ENCODE assay signal across 9 cellular contexts in genomic region chr17:19387921-19388521, GRCh38. TPM values are rescaled to one million over a fixed set of nuclear protein-coding genes. Genes with fewer than 3 reads are reported as not detected.
A peak's percentile ranks its signal among the peaks of the same experiment; 100 is the strongest.
DNase-seq lines count a peak whose midpoint lies in the region; ATAC-seq and TF ChIP-seq lines count a peak whose summit lies in the region.
"Had no signal": no experiment of that assay in that cellular context is flagged by ENCODE, and none has a peak within 500 bp of the region (broad histone marks: within the 10 kb centered on the region; RNA-seq: fewer than 3 reads in every experiment).

No MANE protein-coding gene starts in this region.

- H3K27ac Mint-ChIP-seq in H9, result peak overlapping the region; percentile 87 to 98 (median 95)
- H3K27ac Mint-ChIP-seq in WTC11, result peak overlapping the region; percentile 88
- H3K27ac Mint-ChIP-seq in T-cell, result no peak overlapping the region

- peak overlapping the region; percentile 66; the same call in 1 of the 2 replicates for H3K14ac ChIP-seq in H9 (ENCODE audit: insufficient read depth, low read length)

- H3K4me3 Mint-ChIP-seq in H9 (peak overlapping the region in 1 of 2 experiments; percentile 34; a peak in 1 of 5 replicates), WTC11 (peak overlapping the region; percentile 26), T-cell (no peak overlapping the region)

- H4K5ac ChIP-seq in H9 (ENCODE audit: insufficient read length, low read depth, low read length), result no peak overlapping the region

- H2BK120ac ChIP-seq in H9 (ENCODE audit: low read depth, low read length, poor library complexity, severe bottlenecking), result no peak overlapping the region

- H3K9me3 Mint-ChIP-seq in H9 (peaks cover 0 to 2% of the 10 kb centered on the region in 2 experiments; a peak in 1 of 5 replicates), WTC11 (no peaks in the 10 kb centered on the region), T-cell (no peaks in the 10 kb centered on the region)

- H2BK5ac ChIP-seq in H9 (ENCODE audit: insufficient read length, low read length), result no peak overlapping the region

- H3K27ac ChIP-seq in H9 (ENCODE audit: insufficient read length, low read depth, low read length) (no peak overlapping the region), right atrium auricular region (peak overlapping the region; percentile 87 to 98), smooth muscle cell (ENCODE audit: low read depth) (peak overlapping the region; percentile 91)

- H4K20me1 ChIP-seq in H9 (ENCODE audit: control insufficient read depth, insufficient read depth, insufficient read length) (no peaks in the 10 kb centered on the region), smooth muscle cell (ENCODE audit: low read depth) (peaks cover 20% of the 10 kb centered on the region)

- no peak overlapping the region for H3K4me3 ChIP-seq in right atrium auricular region
- H3K4me3 ChIP-seq in smooth muscle cell, result no peak overlapping the region

- H3K23ac ChIP-seq in H9 (ENCODE audit: insufficient read length, low read depth, low read length), result no peak overlapping the region

- DNase-seq in H9, result no peak
- no peak for DNase-seq in WTC11 (ENCODE audit: low spot score)
- DNase-seq in right atrium auricular region (ENCODE audit: low spot score), result no peak
- DNase-seq in smooth muscle cell (lab: John Stamatoyannopoulos, UW; ENCODE audit: unreplicated experiment), result no peak
- DNase-seq in T-cell, result no peak
- DNase-seq in NCI-H748 (lab: John Stamatoyannopoulos, UW; ENCODE audit: unreplicated experiment), result no peak
- no peak for DNase-seq in Kasumi-1 (lab: John Stamatoyannopoulos, UW)
- DNase-seq in activated CD4-positive, alpha-beta T cell treated with anti-CD3 and anti-CD28 coated beads for 48 hours, result no peak
- DNase-seq: NCI-H510A treated with DMSO at 0.1 percent for 48 hours had no signal

- ATAC-seq in WTC11, result no peak
- no peak for ATAC-seq in T-cell (replicated peaks in 1 of 4)

- peak overlapping the region; percentile 11 for H3K18ac ChIP-seq in H9 (ENCODE audit: insufficient read length, low read depth, low read length)

- H3K79me2 ChIP-seq in H9 (ENCODE audit: insufficient read depth, low read length), result no peaks in the 10 kb centered on the region
- H3K79me2 ChIP-seq in smooth muscle cell (ENCODE audit: low read depth), result no peaks in the 10 kb centered on the region

- H4K8ac ChIP-seq in H9 (replicated peaks; ENCODE audit: insufficient read length, low read depth, low read length), result no peak overlapping the region

- no peaks in the 10 kb centered on the region for H3K27me3 Mint-ChIP-seq in H9 (ENCODE audit: low read depth)
- H3K27me3 Mint-ChIP-seq in WTC11 (ENCODE audit: low read depth), result no peaks in the 10 kb centered on the region; the same call in 1 of the 2 replicates
- H3K27me3 Mint-ChIP-seq in T-cell, result peaks cover 0 to 4% of the 10 kb centered on the region in 2 donors

- no peak overlapping the region for H3K56ac ChIP-seq in H9 (ENCODE audit: insufficient read length, low read depth, low read length)

- H3K9me3 ChIP-seq in H9 (ENCODE audit: control insufficient read depth, low read depth, low read length), result no peaks in the 10 kb centered on the region
- no peaks in the 10 kb centered on the region for H3K9me3 ChIP-seq in right atrium auricular region
- no peaks in the 10 kb centered on the region for H3K9me3 ChIP-seq in smooth muscle cell (replicated peaks; ENCODE audit: low read depth)

- H3T11ph ChIP-seq in H9 (ENCODE audit: low read length), result no peak overlapping the region

- H2BK15ac ChIP-seq in H9 (ENCODE audit: low read depth, low read length), result no peak overlapping the region

- H3K36me3 Mint-ChIP-seq in H9 (ENCODE audit: insufficient read depth in 1 of 3, low read depth in 3 of 3) (peaks cover 15 to 25% (median 24%) of the 10 kb centered on the region in 3 experiments), WTC11 (peaks cover 18% of the 10 kb centered on the region), T-cell (peaks cover 14% of the 10 kb centered on the region)

- no peak overlapping the region for H2AFZ ChIP-seq in H9 (ENCODE audit: low read length)
- no peak overlapping the region for H2AFZ ChIP-seq in smooth muscle cell (ENCODE audit: low read depth)

- TF ChIP-seq CTCF in H9 (conservative IDR thresholded peaks at IDR 0.05), result no peak
- TF ChIP-seq CTCF in WTC11 (IDR thresholded peaks at IDR 0.05), result no peak
- TF ChIP-seq CTCF in right atrium auricular region (IDR thresholded peaks at IDR 0.05), result no peak
- TF ChIP-seq CTCF in smooth muscle cell (IDR thresholded peaks at IDR 0.05; ENCODE audit: borderline replicate concordance, insufficient read depth, poor library complexity, severe bottlenecking), result no peak

- no peak overlapping the region for H2BK20ac ChIP-seq in H9 (ENCODE audit: low read depth, low read length, poor library complexity, severe bottlenecking)

- CTCF ChIA-PET in WTC11 (lab: Charles Lee), result interaction anchor here (0.6 to 7.6 kb wide), 5 partner anchors 9 to 258 kb away, joined by 3 to 48 read pairs (median 16); partner anchors contain the start of genes B9D1 and MAPK7
- CTCF ChIA-PET in T-cell (lab: Charles Lee), result no interaction called here

- H3K36me3 ChIP-seq in right atrium auricular region (peaks cover 11% of the 10 kb centered on the region), smooth muscle cell (ENCODE audit: low read depth) (no peaks in the 10 kb centered on the region)

- no CpG with 5 or more reads among the region's 2 CpGs for WGBS in H9 (ENCODE audit: extremely low coverage, insufficient read length, low lambda C conversion rate)
- WGBS in smooth muscle cell (ENCODE audit: low lambda C conversion rate), result 66% methylated on average over 2 of the region's 2 CpGs

- H3K4ac ChIP-seq in H9 (ENCODE audit: low read depth, low read length), result no peak overlapping the region

- H3K4me1 ChIP-seq in H9 (ENCODE audit: insufficient read depth, low read length) (peaks cover 7% of the 10 kb centered on the region; the same call in 1 of the 2 replicates), right atrium auricular region (peaks cover 0 to 65% of the 10 kb centered on the region in 2 donors), smooth muscle cell (ENCODE audit: low read depth) (peaks cover 35% of the 10 kb centered on the region)

- H2AK5ac ChIP-seq in H9 (ENCODE audit: insufficient read length, low read length), result no peak overlapping the region

- H2BK12ac ChIP-seq in H9 (ENCODE audit: insufficient read length, low read depth, low read length), result no peak overlapping the region

- H3K4me2 ChIP-seq in H9 (ENCODE audit: insufficient read depth, insufficient read length, low read length) (no peak overlapping the region), smooth muscle cell (peak overlapping the region; percentile 84)

- H3K4me1 Mint-ChIP-seq in H9 (peaks cover 54 to 71% of the 10 kb centered on the region in 2 experiments), WTC11 (peaks cover 53% of the 10 kb centered on the region), T-cell (peaks cover 2 to 14% (median 7%) of the 10 kb centered on the region in 3 donors)

- H3K79me1 ChIP-seq in H9 (ENCODE audit: insufficient read depth, low read depth, low read length, poor library complexity, severe bottlenecking), result no peaks in the 10 kb centered on the region

- H3K23me2 ChIP-seq in H9 (ENCODE audit: insufficient read length, low read depth, low read length, poor library complexity, severe bottlenecking), result no peaks in the 10 kb centered on the region

- H3F3A ChIP-seq in smooth muscle cell (ENCODE audit: low read depth), result peaks cover 38% of the 10 kb centered on the region

- H3K27me3 ChIP-seq in H9 (ENCODE audit: insufficient read depth, low read length), result no peaks in the 10 kb centered on the region
- H3K27me3 ChIP-seq in right atrium auricular region, result no peaks in the 10 kb centered on the region
- H3K27me3 ChIP-seq in smooth muscle cell (ENCODE audit: low read depth), result no peaks in the 10 kb centered on the region

- no peak overlapping the region for H4K91ac ChIP-seq in H9 (ENCODE audit: insufficient read length, low read depth, low read length)

- POLR2A ChIA-PET in WTC11 (lab: Charles Lee) (interaction anchor here (1.9 to 2.6 kb wide), 2 partner anchors 10 kb away, joined by 9 to 14 read pairs; partner anchors contain the start of gene MAPK7), T-cell (lab: Charles Lee) (no interaction called here)

- no peak overlapping the region for H3K9ac ChIP-seq in H9 (ENCODE audit: extremely low read depth, insufficient read length, low read length)
- H3K9ac ChIP-seq in smooth muscle cell (ENCODE audit: low read depth), result peak overlapping the region; percentile 56

TF ChIP-seq in WTC11, 78 proteins besides CTCF, POLR2A, EP300 and RAD21:
- TF ChIP-seq RORB (CRISPR knock-in tag; IDR thresholded peaks at IDR 0.05) (0 out of 2 replicates have a peak, but pooled peaks have one; percentile 31), TP53 (CRISPR knock-in tag; IDR thresholded peaks at IDR 0.05) (peak; percentile 53; the same call in 1 of the 2 replicates), E2F5 (CRISPR knock-in tag; IDR thresholded peaks at IDR 0.05) (no peak)
TF ChIP-seq in WTC11: peak in this region for 2.

RNA-seq across cellular contexts. Expression of gene MFAP4, which starts 1.0 kb away (rescaled TPM):
- total RNA-seq in H9 (2021) (1.5 and 2.0 TPM in 2 replicates), WTC11 (2021) (3.9 to 4.1 TPM (median 4.0 TPM) in 3 replicates), right atrium auricular region (100 to 1,000 TPM in 1 of 2 donors, 10 to 100 TPM in 1; 78.5 to 104 TPM), smooth muscle cell (580 and 618 TPM in 2 replicates), T-cell (under 1 TPM in 3 of 5 donors, not detected in 2; 0.18 to 0.63 (median 0.46) TPM)
- polyA plus RNA-seq in smooth muscle cell, result 960 and 1,738 TPM in 2 replicates

RNA-seq across cellular contexts. Expression of gene MAPK7, which starts 9.7 kb away (rescaled TPM):
- total RNA-seq in H9 (2021), result 43.8 and 45.5 TPM in 2 replicates
- total RNA-seq in WTC11 (2021), result 35.6 to 38.5 TPM (median 37.4 TPM) in 3 replicates
- total RNA-seq in right atrium auricular region, result 10 to 100 TPM; 15.9 to 17.8 TPM
- total RNA-seq in smooth muscle cell, result 9.1 and 14.7 TPM in 2 replicates
- 34.5 and 36.3 TPM in 2 replicates for polyA plus RNA-seq in smooth muscle cell
- 10 to 100 TPM; 14.6 to 29.8 (median 27.9) TPM for total RNA-seq in T-cell

RNA-seq across cellular contexts. Expression of gene RNF112, which starts 23.0 kb away (rescaled TPM):
- total RNA-seq in H9 (2021), result 0.81 and 1.1 TPM in 2 replicates
- total RNA-seq in WTC11 (2021), result 4.5 to 5.1 TPM (median 4.9 TPM) in 3 replicates
- 1 to 10 TPM in 1 of 2 donors, under 1 TPM in 1; 0.67 to 1.2 TPM for total RNA-seq in right atrium auricular region
- total RNA-seq in smooth muscle cell, result 4.6 and 7.4 TPM in 2 replicates
- 3.5 and 7.2 TPM in 2 replicates for polyA plus RNA-seq in smooth muscle cell
- total RNA-seq in T-cell, result 1 to 10 TPM in 3 of 5 donors, under 1 TPM in 2; 0.40 to 1.8 (median 1.2) TPM

RNA-seq across cellular contexts. Expression of gene B9D1, which starts 25.5 kb away (rescaled TPM):
- total RNA-seq in H9 (2021) (27.4 and 30.4 TPM in 2 replicates), WTC11 (2021) (31.9 to 39.2 TPM (median 39.0 TPM) in 3 replicates), right atrium auricular region (10 to 100 TPM; 18.7 to 24.6 TPM), smooth muscle cell (21.6 and 21.9 TPM in 2 replicates), T-cell (1 to 10 TPM; 1.2 to 2.5 (median 2.1) TPM)
- polyA plus RNA-seq in smooth muscle cell, result 30.0 and 45.5 TPM in 2 replicates

Comparison
In these comparisons a context has a peak if more than half of its experiments do, and no peak if none do; other contexts are left out.
1. H3K27ac Mint-ChIP-seq: peak in H9 (3 of 3) and WTC11 (single experiment); none in T-cell (0 of 2).
2. RNA of gene MFAP4, which starts 1.0 kb away (total RNA-seq): 580 to 618 TPM in smooth muscle cell and 78.5 to 104 TPM in right atrium auricular region; 3.9 to 4.1 TPM in WTC11, 1.5 to 2.0 TPM in H9 and 0.18 to 0.63 TPM in T-cell; every median in the first group is over 10 times any median in the second.